In genomic region chr10:13414855-13415254, GRCh38 we compare ENCODE assay signal across 10 cellular contexts.
DNase-seq lines count a peak whose midpoint lies in the region; ATAC-seq and TF ChIP-seq lines count a peak whose summit lies in the region.
"Had no signal": no experiment of that assay in that cellular context is flagged by ENCODE, and none has a peak within 500 bp of the region (broad histone marks: within the 10 kb centered on the region; RNA-seq: fewer than 3 reads in every experiment).

No MANE protein-coding gene starts in this region.

- H3K4me1 ChIP-seq in PC-3 (ENCODE audit: insufficient read depth, low read length) (no peaks in the 10 kb centered on the region), transverse colon (peaks cover 0 to 7% (median 0%) of the 10 kb centered on the region in 4 donors)

- DNase-seq in activated CD4-positive, alpha-beta T cell treated with anti-CD3 and anti-CD28 coated beads for 36 hours, result peak; percentile 17
- no peak for DNase-seq in activated CD4-positive, alpha-beta T cell treated with anti-CD3 and anti-CD28 coated beads, Interleukin-2, amount 50 U/mL, for 48 hours
- DNase-seq in PC-3 (peak; percentile 9), fibroblast of mammary gland (ENCODE audit: low read depth) (peak; percentile 37), transverse colon (peak; percentile 39), amniotic stem cell (lab: John Stamatoyannopoulos, UW) (no peak), NCI-H2107 (lab: John Stamatoyannopoulos, UW) (no peak)
- no peak for DNase-seq in stimulated activated naive CD4-positive, alpha-beta T cell treated with Interleukin-2 at 50 U/mL for 16 hours (lab: John Stamatoyannopoulos, UW)
- DNase-seq: NCI-H2227 treated with DMSO at 0.1 percent for 48 hours had no signal

- no peaks in the 10 kb centered on the region for H3F3A ChIP-seq in PC-3 (ENCODE audit: low read length, unreplicated experiment)

- H2AFZ ChIP-seq in PC-3 (ENCODE audit: low read length), result no peak overlapping the region

- 42% methylated on average over 2 of the region's 2 CpGs; no CpG with 5 or more reads in 1 of the 2 donors for WGBS in transverse colon (ENCODE audit: low coverage in 1 of 2), 2 donors

- TF ChIP-seq CTCF in PC-3 (conservative IDR thresholded peaks at IDR 0.05; ENCODE audit: low read depth, low read length), result peak; percentile 40; the same call in 1 of the 2 replicates
- TF ChIP-seq CTCF in fibroblast of mammary gland (conservative IDR thresholded peaks at IDR 0.05; ENCODE audit: control insufficient read depth, insufficient read depth, low read depth, low read length), result peak; percentile 54
- TF ChIP-seq CTCF in transverse colon (IDR thresholded peaks at IDR 0.05), result peak in 2 of 5 experiments; percentile 17 to 28

- no peaks in the 10 kb centered on the region for H3K4me1 Mint-ChIP-seq in activated CD4-positive, alpha-beta T cell treated with anti-CD3 and anti-CD28 coated beads for 36 hours
- H3K4me1 Mint-ChIP-seq: brain had no signal

- TF ChIP-seq EP300 in transverse colon (IDR thresholded peaks at IDR 0.05; ENCODE audit: low read depth), result no peak

- H3K9me2 ChIP-seq in PC-3 (replicated peaks; ENCODE audit: low read length), result no peaks in the 10 kb centered on the region

- intact Hi-C loops in activated CD4-positive, alpha-beta T cell treated with anti-CD3 and anti-CD28 coated beads for 36 hours (cut with DNase I, micrococcal nuclease), result no loop called here
- intact Hi-C loops in PC-3 (cut with micrococcal nuclease) (no loop called here), transverse colon (cut with DNase I; ENCODE audit: low total_unique reads) (no loop called here)

- H3K27me3 Mint-ChIP-seq in activated CD4-positive, alpha-beta T cell treated with anti-CD3 and anti-CD28 coated beads for 36 hours, result peaks cover 5% of the 10 kb centered on the region

- H3K4me3 ChIP-seq in PC-3 (ENCODE audit: low read length) (no peak overlapping the region), fibroblast of mammary gland (ENCODE audit: control insufficient read depth, low read depth, low read length) (no peak overlapping the region), transverse colon (no peak overlapping the region)

- no TSS peak for BruUV-seq in PC-3 (replicated peaks; lab: Mats Ljungman, UMichigan)

- in situ Hi-C loops in transverse colon (cut with MboI; ENCODE audit: low pct_ligation_motif_present in 1 of 4, low pct_unique_long_range_greater_than_20kb in 1 of 4, low sequenced_read_pairs in 3 of 4), result no loop called here

- H3K27ac ChIP-seq in PC-3 (ENCODE audit: low read length) (no peak overlapping the region), transverse colon (peak overlapping the region in 1 of 4 donors; percentile 10)

- CTCF ChIA-PET in activated CD4-positive, alpha-beta T cell treated with anti-CD3 and anti-CD28 coated beads for 36 hours (lab: Charles Lee), result interaction anchor here (0.6 to 1.1 kb wide), 4 partner anchors 10 to 43 kb away, joined by 3 read pairs; no protein-coding TSS in a partner anchor
- CTCF ChIA-PET in PC-3 (lab: Charles Lee), result no interaction called here

- H3K36me3 Mint-ChIP-seq in activated CD4-positive, alpha-beta T cell treated with anti-CD3 and anti-CD28 coated beads for 36 hours (ENCODE audit: low read depth), result peaks cover 3% of the 10 kb centered on the region
- H3K36me3 Mint-ChIP-seq: brain had no signal

- no peak overlapping the region for H3K27ac Mint-ChIP-seq in activated CD4-positive, alpha-beta T cell treated with anti-CD3 and anti-CD28 coated beads for 36 hours
- H3K27ac Mint-ChIP-seq: brain had no signal

- H3K9me3 ChIP-seq in PC-3 (ENCODE audit: low read length), result no peaks in the 10 kb centered on the region
- no peaks in the 10 kb centered on the region for H3K9me3 ChIP-seq in transverse colon

- no peak for ATAC-seq in activated CD4-positive, alpha-beta T cell treated with anti-CD3 and anti-CD28 coated beads for 36 hours
- ATAC-seq in PC-3, result 0 out of 2 replicates have a peak, but pooled peaks have one; percentile 38

- no peak overlapping the region for H3K4me2 ChIP-seq in PC-3 (ENCODE audit: low read length)

- H3K79me2 ChIP-seq in PC-3 (ENCODE audit: low read length), result no peaks in the 10 kb centered on the region

- H3K36me3 ChIP-seq in PC-3 (ENCODE audit: low read depth, low read length) (no peaks in the 10 kb centered on the region), transverse colon (no peaks in the 10 kb centered on the region)

- no peaks in the 10 kb centered on the region for H3K27me3 ChIP-seq in PC-3 (ENCODE audit: low read length)
- H3K27me3 ChIP-seq in transverse colon, result no peaks in the 10 kb centered on the region

- POLR2A ChIA-PET in activated CD4-positive, alpha-beta T cell treated with anti-CD3 and anti-CD28 coated beads for 36 hours (lab: Charles Lee), result no interaction called here
- POLR2A ChIA-PET in PC-3 (lab: Charles Lee; ENCODE audit: unreplicated experiment), result interaction anchor here (1.0 kb wide), 1 partner anchor 31 kb away, joined by 3 read pairs; no protein-coding TSS in a partner anchor

- H3K9ac ChIP-seq in PC-3 (ENCODE audit: low read length), result no peak overlapping the region

- no peaks in the 10 kb centered on the region for H4K20me1 ChIP-seq in PC-3 (ENCODE audit: low read length)

- peaks cover 4% of the 10 kb centered on the region for H3K9me3 Mint-ChIP-seq in activated CD4-positive, alpha-beta T cell treated with anti-CD3 and anti-CD28 coated beads for 36 hours (ENCODE audit: low read depth)

- no peak for TF ChIP-seq POLR2A in transverse colon (IDR thresholded peaks at IDR 0.05)

- H3K4me3 Mint-ChIP-seq in activated CD4-positive, alpha-beta T cell treated with anti-CD3 and anti-CD28 coated beads for 36 hours, result no peak overlapping the region
- H3K4me3 Mint-ChIP-seq: brain had no signal

Comparison
In these comparisons a context has a peak if more than half of its experiments do, and no peak if none do; other contexts are left out.
1. DNase-seq: peak in activated CD4-positive, alpha-beta T cell treated with anti-CD3 and anti-CD28 coated beads for 36 hours (single experiment), PC-3 (single experiment), fibroblast of mammary gland (single experiment) and transverse colon (single experiment); none in activated CD4-positive, alpha-beta T cell treated with anti-CD3 and anti-CD28 coated beads, Interleukin-2, amount 50 U/mL, for 48 hours (0 of 2), amniotic stem cell (single experiment), NCI-H2107 (single experiment) and stimulated activated naive CD4-positive, alpha-beta T cell treated with Interleukin-2 at 50 U/mL for 16 hours (single experiment).